Comparison of ENCODE assay signal across 8 cellular contexts in genomic region chr9:62801961-62802718, GRCh38.
DNase-seq lines count a peak whose midpoint lies in the region; ATAC-seq and TF ChIP-seq lines count a peak whose summit lies in the region.
"Not testable (repeated sequence)": the region's sequence is repeated elsewhere in the genome, so short reads cannot be mapped to it uniquely, and the experiment has no call there.

No MANE protein-coding gene starts in this region.

- peaks cover 41% of the 10 kb centered on the region for H3K4me1 ChIP-seq in vagina

- H3K27ac Mint-ChIP-seq in activated CD8-positive, alpha-beta T cell treated with anti-CD3 and anti-CD28 coated beads for 36 hours, result peak overlapping the region; percentile 74

- not testable (repeated sequence) for H3K9me3 Mint-ChIP-seq in activated CD8-positive, alpha-beta T cell treated with anti-CD3 and anti-CD28 coated beads for 36 hours

- H3K9me3 ChIP-seq in vagina, result not testable (repeated sequence)

- not testable (repeated sequence) for H3K36me3 ChIP-seq in vagina

- H3K27ac ChIP-seq in vagina, result peak overlapping the region; percentile 60

- H3K4me3 ChIP-seq in HFF-Myc (replicated peaks; ENCODE audit: low read depth, low read length), result peak overlapping the region; percentile 59
- H3K4me3 ChIP-seq in vagina, result peak overlapping the region; percentile 46 to 49

- peaks cover 31% of the 10 kb centered on the region for H3K4me1 Mint-ChIP-seq in activated CD8-positive, alpha-beta T cell treated with anti-CD3 and anti-CD28 coated beads for 36 hours (ENCODE audit: low read depth)

- DNase-seq in HFF-Myc (ENCODE audit: extremely low read depth, low read depth), result peak; percentile 63
- peak; percentile 47 for DNase-seq in HuH-7.5 (ENCODE audit: low spot score)
- DNase-seq in activated CD8-positive, alpha-beta T cell treated with anti-CD3 and anti-CD28 coated beads for 36 hours, result peak; percentile 93
- DNase-seq in dedifferentiated amniotic fluid mesenchymal stem cell (ENCODE audit: extremely low spot score), result peak; percentile 73
- DNase-seq in inferior parietal cortex (ENCODE audit: extremely low spot score), result peak; percentile 51
- peak; percentile 97 for DNase-seq in retina
- DNase-seq in vagina (ENCODE audit: extremely low spot score in 2 of 2), result peak; percentile 92 to 99

- intact Hi-C loops in activated CD8-positive, alpha-beta T cell treated with anti-CD3 and anti-CD28 coated beads for 36 hours (cut with micrococcal nuclease); vagina (cut with DNase I): not testable (repeated sequence)

- TF ChIP-seq CTCF in HFF-Myc (IDR thresholded peaks at IDR 0.05; ENCODE audit: low read depth, low read length, missing control alignments); vagina (IDR thresholded peaks at IDR 0.05): not testable (repeated sequence)
- TF ChIP-seq CTCF in activated CD8-positive, alpha-beta T cell treated with anti-CD3 and anti-CD28 coated beads for 36 hours (IDR thresholded peaks at IDR 0.05), result peak; percentile 26

- peak; percentile 98 for ATAC-seq in GM18511 (IDR thresholded peaks at IDR 0.05; ENCODE audit: unreplicated experiment)
- ATAC-seq in activated CD8-positive, alpha-beta T cell treated with anti-CD3 and anti-CD28 coated beads for 36 hours, result peak; percentile 100

- H3K36me3 Mint-ChIP-seq in activated CD8-positive, alpha-beta T cell treated with anti-CD3 and anti-CD28 coated beads for 36 hours (ENCODE audit: low read depth), result peaks cover 10% of the 10 kb centered on the region

- TF ChIP-seq POLR2A in vagina (IDR thresholded peaks at IDR 0.05), result not testable (repeated sequence)

- POLR2A ChIA-PET in activated CD8-positive, alpha-beta T cell treated with anti-CD3 and anti-CD28 coated beads for 36 hours (lab: Charles Lee), result interaction anchor here (1.2 kb wide), 1 partner anchor 1015 kb away, joined by 3 read pairs; no protein-coding TSS in a partner anchor

- peak overlapping the region; percentile 83 for H3K4me3 Mint-ChIP-seq in activated CD8-positive, alpha-beta T cell treated with anti-CD3 and anti-CD28 coated beads for 36 hours

- CTCF ChIA-PET in activated CD8-positive, alpha-beta T cell treated with anti-CD3 and anti-CD28 coated beads for 36 hours (lab: Charles Lee), result not testable (repeated sequence)

- peaks cover 11% of the 10 kb centered on the region for H3K27me3 ChIP-seq in vagina

- peaks cover 48% of the 10 kb centered on the region for H3K27me3 Mint-ChIP-seq in activated CD8-positive, alpha-beta T cell treated with anti-CD3 and anti-CD28 coated beads for 36 hours

Comparison
In these comparisons a context has a peak if more than half of its experiments do, and no peak if none do; other contexts are left out.
1. Peak in every context shown above with its lines: DNase-seq, ATAC-seq, H3K4me3 ChIP-seq and H3K27ac ChIP-seq.
2. DNase-seq: peak in every context shown above with its lines; median percentile 97 in retina; 96 in vagina; 93 in activated CD8-positive, alpha-beta T cell treated with anti-CD3 and anti-CD28 coated beads for 36 hours; 73 in dedifferentiated amniotic fluid mesenchymal stem cell; 63 in HFF-Myc; 51 in inferior parietal cortex; 47 in HuH-7.5.